ENCODE assay signal across 8 cellular contexts in the genomic region with DNA sequence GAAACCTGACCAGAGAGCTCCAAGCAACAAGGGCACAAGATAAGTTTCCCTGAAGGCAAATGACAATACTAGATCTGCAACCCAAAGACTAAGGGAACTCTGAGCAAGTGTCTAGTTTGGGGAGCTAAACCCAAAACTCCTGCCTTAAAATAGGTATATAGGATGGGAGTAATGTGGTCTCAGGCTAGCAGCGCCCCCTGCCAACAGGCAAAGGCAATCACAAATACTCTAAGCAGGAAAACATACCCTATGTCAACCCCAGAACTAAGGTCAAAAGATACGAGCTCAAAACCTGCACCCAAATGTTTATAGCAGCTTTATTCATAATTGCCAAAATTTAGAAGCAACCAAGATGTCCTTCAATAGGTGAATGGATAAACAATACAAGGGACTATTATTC.
DNase-seq lines count a peak whose midpoint lies in the region; ATAC-seq and TF ChIP-seq lines count a peak whose summit lies in the region.

No MANE protein-coding gene starts in this region.

- H3K4me3 ChIP-seq in OCI-LY7 (ENCODE audit: low read depth, low read length, poor library complexity, severe bottlenecking) (no peak overlapping the region), endodermal cell (ENCODE audit: low read length) (no peak overlapping the region), neural cell (ENCODE audit: low read length) (no peak overlapping the region)

- H3K9ac ChIP-seq in endodermal cell (ENCODE audit: extremely low read depth, low read length, poor library complexity, severe bottlenecking) (no peak overlapping the region), neural cell (ENCODE audit: low read length) (no peak overlapping the region)

- no peaks in the 10 kb centered on the region for H3K4me1 ChIP-seq in OCI-LY7 (ENCODE audit: insufficient read depth, low read length, poor library complexity, severe bottlenecking)
- peaks cover 4% of the 10 kb centered on the region for H3K4me1 ChIP-seq in endodermal cell (ENCODE audit: control insufficient read depth, insufficient read depth, low read length)

- H4K20me1 ChIP-seq in OCI-LY7 (ENCODE audit: insufficient read depth, low read length): no peaks in the 10 kb centered on the region
- no peaks in the 10 kb centered on the region for H4K20me1 ChIP-seq in neural cell (ENCODE audit: insufficient read depth)

- H2AFZ ChIP-seq in OCI-LY7 (ENCODE audit: low read length) (no peak overlapping the region), neural cell (ENCODE audit: low read depth, low read length) (no peak overlapping the region)

- intact Hi-C loops in OCI-LY7 (cut with micrococcal nuclease; ENCODE audit: unreplicated experiment): no loop called here

- no peak for ATAC-seq in stimulated activated naive CD8-positive, alpha-beta T cell treated with anti-CD3 and anti-CD28 coated beads, Interleukin-15, Interleukin-2, amounts not matched to agents 100 U/mL and 50 U/mL, for 24 hours
- no peak for ATAC-seq in stimulated activated naive CD8-positive, alpha-beta T cell treated with anti-CD3 and anti-CD28 coated beads, Interleukin-15, amount 100 ng/mL, for 72 hours
- ATAC-seq in HG02642 (IDR thresholded peaks at IDR 0.05; ENCODE audit: poor library complexity, unreplicated experiment) (no peak), GM18909 (IDR thresholded peaks at IDR 0.05; ENCODE audit: poor library complexity, unreplicated experiment) (no peak)

- H3K27ac ChIP-seq in OCI-LY7 (ENCODE audit: low read depth, low read length, poor library complexity, severe bottlenecking): no peak overlapping the region
- no peak overlapping the region for H3K27ac ChIP-seq in endodermal cell (ENCODE audit: low read depth, low read length)
- H3K27ac ChIP-seq in neural cell (ENCODE audit: low read length): no peak overlapping the region

- DNase-seq in stimulated activated naive CD8-positive, alpha-beta T cell treated with anti-CD3 and anti-CD28 coated beads, Interleukin-15, Interleukin-2, amounts not matched to agents 100 U/mL and 50 U/mL, for 24 hours: peak; percentile 26
- no peak for DNase-seq in stimulated activated naive CD8-positive, alpha-beta T cell treated with anti-CD3 and anti-CD28 coated beads, Interleukin-15, amount 100 ng/mL, for 72 hours
- DNase-seq in OCI-LY7 (ENCODE audit: low spot score) (peak; percentile 41), endodermal cell (peak; percentile 84), SK-N-DZ (ENCODE audit: low spot score) (no peak)

- H3F3A ChIP-seq in neural cell (ENCODE audit: insufficient read depth, low read length, poor library complexity, severe bottlenecking): no peaks in the 10 kb centered on the region

- H3K27ac Mint-ChIP-seq in stimulated activated naive CD8-positive, alpha-beta T cell treated with anti-CD3 and anti-CD28 coated beads, Interleukin-15, amount 100 ng/mL, for 72 hours: no peak overlapping the region
- H3K27ac Mint-ChIP-seq in endodermal cell: no peak overlapping the region

- TF ChIP-seq CTCF in OCI-LY7 (conservative IDR thresholded peaks at IDR 0.05; ENCODE audit: low read length) (peak; percentile 89), endodermal cell (conservative IDR thresholded peaks at IDR 0.05) (peak; percentile 100), neural cell (IDR thresholded peaks at IDR 0.05; ENCODE audit: poor library complexity, severe bottlenecking) (peak; percentile 32)

- H3K27me3 Mint-ChIP-seq in stimulated activated naive CD8-positive, alpha-beta T cell treated with anti-CD3 and anti-CD28 coated beads, Interleukin-15, amount 100 ng/mL, for 72 hours: no peaks in the 10 kb centered on the region
- H3K27me3 Mint-ChIP-seq in endodermal cell (ENCODE audit: insufficient read depth): no peaks in the 10 kb centered on the region

- no peak for TF ChIP-seq EP300 in neural cell (conservative IDR thresholded peaks at IDR 0.05; ENCODE audit: poor library complexity, severe bottlenecking)

- no peak overlapping the region for H3K4me3 Mint-ChIP-seq in stimulated activated naive CD8-positive, alpha-beta T cell treated with anti-CD3 and anti-CD28 coated beads, Interleukin-15, amount 100 ng/mL, for 72 hours
- H3K4me3 Mint-ChIP-seq in endodermal cell: no peak overlapping the region

- H3K79me2 ChIP-seq in OCI-LY7 (ENCODE audit: insufficient read depth, low read depth, low read length) (no peaks in the 10 kb centered on the region), neural cell (replicated peaks; ENCODE audit: insufficient read depth, low read length) (no peaks in the 10 kb centered on the region)

- H3K36me3 ChIP-seq in OCI-LY7 (ENCODE audit: insufficient read depth, low read length) (no peaks in the 10 kb centered on the region), endodermal cell (ENCODE audit: control insufficient read depth, insufficient read depth, low read length) (no peaks in the 10 kb centered on the region), neural cell (ENCODE audit: insufficient read depth, low read length) (no peaks in the 10 kb centered on the region)

- no peaks in the 10 kb centered on the region for H3K4me1 Mint-ChIP-seq in stimulated activated naive CD8-positive, alpha-beta T cell treated with anti-CD3 and anti-CD28 coated beads, Interleukin-15, amount 100 ng/mL, for 72 hours
- peaks cover 4% of the 10 kb centered on the region for H3K4me1 Mint-ChIP-seq in endodermal cell

- peaks cover 5% of the 10 kb centered on the region for H3K36me3 Mint-ChIP-seq in endodermal cell (ENCODE audit: low read depth)

- CTCF ChIA-PET in OCI-LY7 (lab: Charles Lee; ENCODE audit: unreplicated experiment): interaction anchor here (0.7 kb wide), 1 partner anchor 181 kb away, joined by 3 read pairs; no protein-coding TSS in a partner anchor

- POLR2A ChIA-PET in OCI-LY7 (lab: Charles Lee): interaction anchor here (0.6 to 0.7 kb wide), 4 partner anchors 11 to 909 kb away, joined by 3 read pairs; no protein-coding TSS in a partner anchor

- H3K4me2 ChIP-seq in OCI-LY7 (ENCODE audit: low read length) (no peak overlapping the region), neural cell (ENCODE audit: low read length) (no peak overlapping the region)

- no peaks in the 10 kb centered on the region for H3K9me2 ChIP-seq in OCI-LY7 (ENCODE audit: insufficient read depth, low read length)
- no peaks in the 10 kb centered on the region for H3K9me2 ChIP-seq in neural cell (ENCODE audit: insufficient read depth, low read length)

- BruUV-seq in OCI-LY7 (replicated peaks; lab: Mats Ljungman, UMichigan): no TSS peak

- WGBS in endodermal cell (ENCODE audit: insufficient coverage in 1 of 2, insufficient read length in 1 of 2), 2 experiments: 35% methylated on average over 2 of the region's 2 CpGs; no CpG with 5 or more reads in 1 of the 2 experiments

- H3K9me3 ChIP-seq in OCI-LY7 (ENCODE audit: low read length) (no peaks in the 10 kb centered on the region), endodermal cell (ENCODE audit: control insufficient read depth, low read length) (no peaks in the 10 kb centered on the region), neural cell (ENCODE audit: low read length) (no peaks in the 10 kb centered on the region)

- no peaks in the 10 kb centered on the region for H3K27me3 ChIP-seq in endodermal cell (ENCODE audit: control insufficient read depth, insufficient read depth, low read length, poor library complexity, severe bottlenecking)
- no peaks in the 10 kb centered on the region for H3K27me3 ChIP-seq in neural cell (ENCODE audit: insufficient read depth, low read depth, low read length)

- no peaks in the 10 kb centered on the region for H3K9me3 Mint-ChIP-seq in stimulated activated naive CD8-positive, alpha-beta T cell treated with anti-CD3 and anti-CD28 coated beads, Interleukin-15, amount 100 ng/mL, for 72 hours
- H3K9me3 Mint-ChIP-seq in endodermal cell: no peaks in the 10 kb centered on the region

- TF ChIP-seq RAD21 in neural cell (conservative IDR thresholded peaks at IDR 0.05): peak; percentile 44

TF ChIP-seq in neural cell, 6 proteins besides CTCF, POLR2A, EP300 and RAD21:
- TF ChIP-seq TAF1 (IDR thresholded peaks at IDR 0.05; ENCODE audit: low read depth): no peak
- TF ChIP-seq POLR2AphosphoS5 (IDR thresholded peaks at IDR 0.05): no peak
- peak; percentile 48 for TF ChIP-seq SMC3 (conservative IDR thresholded peaks at IDR 0.05; ENCODE audit: poor library complexity)
- TF ChIP-seq, protein P1, sequence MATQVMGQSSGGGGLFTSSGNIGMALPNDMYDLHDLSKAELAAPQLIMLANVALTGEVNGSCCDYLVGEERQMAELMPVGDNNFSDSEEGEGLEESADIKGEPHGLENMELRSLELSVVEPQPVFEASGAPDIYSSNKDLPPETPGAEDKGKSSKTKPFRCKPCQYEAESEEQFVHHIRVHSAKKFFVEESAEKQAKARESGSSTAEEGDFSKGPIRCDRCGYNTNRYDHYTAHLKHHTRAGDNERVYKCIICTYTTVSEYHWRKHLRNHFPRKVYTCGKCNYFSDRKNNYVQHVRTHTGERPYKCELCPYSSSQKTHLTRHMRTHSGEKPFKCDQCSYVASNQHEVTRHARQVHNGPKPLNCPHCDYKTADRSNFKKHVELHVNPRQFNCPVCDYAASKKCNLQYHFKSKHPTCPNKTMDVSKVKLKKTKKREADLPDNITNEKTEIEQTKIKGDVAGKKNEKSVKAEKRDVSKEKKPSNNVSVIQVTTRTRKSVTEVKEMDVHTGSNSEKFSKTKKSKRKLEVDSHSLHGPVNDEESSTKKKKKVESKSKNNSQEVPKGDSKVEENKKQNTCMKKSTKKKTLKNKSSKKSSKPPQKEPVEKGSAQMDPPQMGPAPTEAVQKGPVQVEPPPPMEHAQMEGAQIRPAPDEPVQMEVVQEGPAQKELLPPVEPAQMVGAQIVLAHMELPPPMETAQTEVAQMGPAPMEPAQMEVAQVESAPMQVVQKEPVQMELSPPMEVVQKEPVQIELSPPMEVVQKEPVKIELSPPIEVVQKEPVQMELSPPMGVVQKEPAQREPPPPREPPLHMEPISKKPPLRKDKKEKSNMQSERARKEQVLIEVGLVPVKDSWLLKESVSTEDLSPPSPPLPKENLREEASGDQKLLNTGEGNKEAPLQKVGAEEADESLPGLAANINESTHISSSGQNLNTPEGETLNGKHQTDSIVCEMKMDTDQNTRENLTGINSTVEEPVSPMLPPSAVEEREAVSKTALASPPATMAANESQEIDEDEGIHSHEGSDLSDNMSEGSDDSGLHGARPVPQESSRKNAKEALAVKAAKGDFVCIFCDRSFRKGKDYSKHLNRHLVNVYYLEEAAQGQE (IDR thresholded peaks at IDR 0.05; ENCODE audit: borderline replicate concordance): no peak
- TF ChIP-seq MXI1 (conservative IDR thresholded peaks at IDR 0.05; ENCODE audit: poor library complexity, severe bottlenecking): no peak

Comparison
In these comparisons a context has a peak if more than half of its experiments do, and no peak if none do; other contexts are left out.
1. DNase-seq: peak in stimulated activated naive CD8-positive, alpha-beta T cell treated with anti-CD3 and anti-CD28 coated beads, Interleukin-15, Interleukin-2, amounts not matched to agents 100 U/mL and 50 U/mL, for 24 hours (single experiment), OCI-LY7 (single experiment) and endodermal cell (single experiment); none in stimulated activated naive CD8-positive, alpha-beta T cell treated with anti-CD3 and anti-CD28 coated beads, Interleukin-15, amount 100 ng/mL, for 72 hours (0 of 2) and SK-N-DZ (single experiment).
2. CTCF ChIP-seq: peak in every context shown above with its lines; median percentile 100 in endodermal cell; 89 in OCI-LY7; 32 in neural cell.